7 cellular contexts compared by ENCODE assay signal in genomic region chr6:36759177-36759757, GRCh38.
DNase-seq lines count a peak whose midpoint lies in the region; ATAC-seq, FAIRE-seq and TF ChIP-seq lines count a peak whose summit lies in the region.

No MANE protein-coding gene starts in this region.

- no peak overlapping the region for H2AFZ ChIP-seq in osteoblast (ENCODE audit: low read length)

- peak; percentile 98 for TF ChIP-seq CTCF in foreskin keratinocyte (conservative IDR thresholded peaks at IDR 0.05)
- peak; percentile 88 for TF ChIP-seq CTCF in osteoblast (IDR thresholded peaks at IDR 0.05; ENCODE audit: extremely low read depth, low read depth, low read length)
- peak; percentile 83 to 100 (median 96) for TF ChIP-seq CTCF in thyroid gland (IDR thresholded peaks at IDR 0.05)

- H3K4me1 ChIP-seq in SJCRH30 (no peaks in the 10 kb centered on the region), foreskin keratinocyte (peaks cover 5% of the 10 kb centered on the region), osteoblast (ENCODE audit: insufficient read depth, low read length) (no peaks in the 10 kb centered on the region), thyroid gland (peaks cover 0 to 3% of the 10 kb centered on the region in 2 donors)

- H3K36me3 ChIP-seq in MG63 (no peaks in the 10 kb centered on the region), SJCRH30 (no peaks in the 10 kb centered on the region), osteoblast (ENCODE audit: insufficient read depth, low read length) (no peaks in the 10 kb centered on the region), thyroid gland (no peaks in the 10 kb centered on the region)

- intact Hi-C loops in thyroid gland (cut with DNase I), result loop anchor here (5.0 to 10.0 kb wide), 3 partner anchors 37 to 334 kb away; no protein-coding TSS in a partner anchor

- no peak overlapping the region for H3K4me2 ChIP-seq in osteoblast (ENCODE audit: insufficient read depth, low read length)

- H3K27me3 ChIP-seq in MG63 (no peaks in the 10 kb centered on the region), SJCRH30 (no peaks in the 10 kb centered on the region), foreskin keratinocyte (no peaks in the 10 kb centered on the region), osteoblast (ENCODE audit: insufficient read depth, low read length) (no peaks in the 10 kb centered on the region), thyroid gland (no peaks in the 10 kb centered on the region)

- peak; percentile 60 for ATAC-seq in foreskin keratinocyte

- no peaks in the 10 kb centered on the region for H3K79me2 ChIP-seq in osteoblast (ENCODE audit: insufficient read depth, low read length)

- TF ChIP-seq POLR2A in GM12892 (IDR thresholded peaks at IDR 0.05; ENCODE audit: low read depth, low read length) (no peak), thyroid gland (IDR thresholded peaks at IDR 0.05) (no peak)

- H3K9me3 ChIP-seq in MG63, result no peaks in the 10 kb centered on the region
- H3K9me3 ChIP-seq in SJCRH30 (replicated peaks), result no peaks in the 10 kb centered on the region
- no peaks in the 10 kb centered on the region for H3K9me3 ChIP-seq in osteoblast (ENCODE audit: low read depth, low read length)
- no peaks in the 10 kb centered on the region for H3K9me3 ChIP-seq in thyroid gland

- 13% methylated on average over 7 to 8 of the region's 8 CpGs for WGBS in thyroid gland, 2 donors

- peak; percentile 83 for DNase-seq in GM12892 (ENCODE audit: insufficient read length)
- peak; percentile 58 for DNase-seq in MG63
- peak; percentile 70 to 83 for DNase-seq in SJCRH30
- peak; percentile 72 for DNase-seq in activated effector memory CD4-positive, alpha-beta T cell treated with Interleukin-2 at 50 U/mL for 16 hours
- no peak for DNase-seq in foreskin keratinocyte
- peak; percentile 97 for DNase-seq in osteoblast (ENCODE audit: insufficient read length, low spot score, missing footprints)
- peak; percentile 79 to 82 for DNase-seq in thyroid gland

- H3K27ac ChIP-seq in SJCRH30 (no peak overlapping the region), foreskin keratinocyte (no peak overlapping the region), osteoblast (ENCODE audit: low read depth, low read length) (no peak overlapping the region), thyroid gland (no peak overlapping the region)

- FAIRE-seq in GM12892 (lab: Jason Lieb, UNC), result peak; percentile 97

- no peak overlapping the region for H3K4me3 ChIP-seq in MG63
- no peak overlapping the region for H3K4me3 ChIP-seq in SJCRH30
- H3K4me3 ChIP-seq in osteoblast (ENCODE audit: insufficient read depth, low read length), result no peak overlapping the region
- H3K4me3 ChIP-seq in thyroid gland (replicated peaks in 1 of 3), result no peak overlapping the region

- H4K20me1 ChIP-seq in osteoblast (ENCODE audit: insufficient read depth, low read length), result no peaks in the 10 kb centered on the region

Comparison
In these comparisons a context has a peak if more than half of its experiments do, and no peak if none do; other contexts are left out.
1. DNase-seq: peak in GM12892 (single experiment), MG63 (single experiment), SJCRH30 (2 of 2), activated effector memory CD4-positive, alpha-beta T cell treated with Interleukin-2 at 50 U/mL for 16 hours (single experiment), osteoblast (single experiment) and thyroid gland (2 of 2); none in foreskin keratinocyte (0 of 2).
2. Peak in every context shown above with its lines, with median percentiles within 50 percentile points of each other: CTCF ChIP-seq.